In genomic region chr3:23949784-23950183, GRCh38 we compare ENCODE assay signal across 8 cellular contexts. TPM values are rescaled to one million over a fixed set of nuclear protein-coding genes. Genes with fewer than 3 reads are reported as not detected.
DNase-seq lines count a peak whose midpoint lies in the region; ATAC-seq, FAIRE-seq and TF ChIP-seq lines count a peak whose summit lies in the region.

No MANE protein-coding gene starts in this region.

- H4K8ac ChIP-seq in mesendoderm (ENCODE audit: low read depth, low read length), result no peak overlapping the region

- TF ChIP-seq RAD21 in K562 (CRISPR knock-in tag; conservative IDR thresholded peaks at IDR 0.05 in 1 of 2, IDR thresholded peaks at IDR 0.05 in 1 of 2), result no peak

- peak overlapping the region; percentile 16; the same call in 1 of the 3 replicates for H3K27ac ChIP-seq in K562 (ENCODE audit: extremely low read depth, low read depth, low read length)
- H3K27ac ChIP-seq in gastrocnemius medialis, result peak overlapping the region; percentile 90 to 99 (median 95)
- H3K27ac ChIP-seq in mesendoderm (ENCODE audit: low read depth, low read length), result no peak overlapping the region

- peak; percentile 11 for DNase-seq in NCI-H2196 (lab: John Stamatoyannopoulos, UW; ENCODE audit: unreplicated experiment)
- no peak for DNase-seq in NCI-H2196 treated with DMSO at 0.1 percent for 48 hours (lab: John Stamatoyannopoulos, UW; ENCODE audit: unreplicated experiment)
- peak in 2 of 4 experiments; percentile 41 to 61 for DNase-seq in K562 (ENCODE audit: extremely low read depth in 1 of 4, low spot score in 3 of 4)
- peak in 1 of 2 donors; percentile 69 for DNase-seq in gastrocnemius medialis
- no peak for DNase-seq in NCI-H345 (lab: John Stamatoyannopoulos, UW)
- no peak for DNase-seq in islet precursor cell
- DNase-seq in mesendoderm, result no peak

- intact Hi-C loops in K562 (cut with micrococcal nuclease) (loop anchor here (5.0 to 10.0 kb wide), 2 partner anchors 42 to 145 kb away; partner anchors contain the start of gene UBE2E1), gastrocnemius medialis (cut with DNase I; ENCODE audit: low total_unique reads) (loop anchor here (5.0 kb wide), 2 partner anchors 193 to 543 kb away; partner anchors contain the start of gene THRB)

- no peaks in the 10 kb centered on the region for H4K20me1 ChIP-seq in K562 (replicated peaks; ENCODE audit: control insufficient read depth, insufficient read depth, low read length)

- H3K9me3 ChIP-seq in K562 (replicated peaks; ENCODE audit: control insufficient read depth, insufficient read depth, low read depth, low read length), result no peaks in the 10 kb centered on the region
- H3K9me3 ChIP-seq in gastrocnemius medialis, result no peaks in the 10 kb centered on the region

- no peaks in the 10 kb centered on the region for H3K9me1 ChIP-seq in K562 (ENCODE audit: control insufficient read depth, insufficient read depth, low read length)

- H3K4me2 ChIP-seq in K562 (ENCODE audit: insufficient read depth, low read length), result no peak overlapping the region
- H3K4me2 ChIP-seq in mesendoderm (ENCODE audit: low read length), result no peak overlapping the region

- in situ Hi-C loops in K562 (cut with MboI), result no loop called here
- in situ Hi-C loops in gastrocnemius medialis (cut with MboI; ENCODE audit: low sequenced_read_pairs in 4 of 4), result no loop called here

- H3K4me1 ChIP-seq in K562 (replicated peaks in 1 of 2; ENCODE audit: control insufficient read depth in 2 of 2, insufficient read depth in 2 of 2, low read length in 2 of 2), result peaks cover 11 to 33% of the 10 kb centered on the region in 2 experiments
- peaks cover 80 to 83% of the 10 kb centered on the region in 2 donors for H3K4me1 ChIP-seq in gastrocnemius medialis
- H3K4me1 ChIP-seq in mesendoderm (ENCODE audit: control insufficient read depth, low read depth, low read length), result peaks cover 5% of the 10 kb centered on the region

- H2BK120ac ChIP-seq in mesendoderm (ENCODE audit: low read depth, low read length), result no peak overlapping the region

- BruUV-seq in K562 (replicated peaks; lab: Mats Ljungman, UMichigan), result no TSS peak

- TF ChIP-seq POLR2A in K562 (conservative IDR thresholded peaks at IDR 0.05) (no peak), gastrocnemius medialis (IDR thresholded peaks at IDR 0.05) (no peak)

- H3K4ac ChIP-seq in mesendoderm (ENCODE audit: low read depth, low read length), result no peak overlapping the region

- no peak overlapping the region for H3K18ac ChIP-seq in mesendoderm (ENCODE audit: low read length)

- no peak for FAIRE-seq in K562 (lab: Jason Lieb, UNC)

- H3K27me3 ChIP-seq in K562 (ENCODE audit: control insufficient read depth in 2 of 2, insufficient read depth in 2 of 2, low read length in 2 of 2) (no peaks in the 10 kb centered on the region), gastrocnemius medialis (no peaks in the 10 kb centered on the region), mesendoderm (ENCODE audit: insufficient read depth, low read length, poor library complexity) (no peaks in the 10 kb centered on the region)

- CTCF ChIA-PET in K562 (lab: Yijun Ruan, JAX; ENCODE audit: low intra/inter-chr PET ratio), result no interaction called here

- H2AK5ac ChIP-seq in mesendoderm (ENCODE audit: low read length), result no peak overlapping the region

- no peak for TF ChIP-seq EP300 in K562 (IDR thresholded peaks at IDR 0.05; ENCODE audit: low read length)

- H3K4me3 ChIP-seq in K562, result no peak overlapping the region
- peak overlapping the region; percentile 17 to 37 (median 36) for H3K4me3 ChIP-seq in gastrocnemius medialis
- no peak overlapping the region for H3K4me3 ChIP-seq in mesendoderm (ENCODE audit: low read length)

- POLR2A ChIA-PET in K562 (lab: Yijun Ruan, JAX), result interaction anchor here (1.0 to 3.9 kb wide), 2 partner anchors 12 to 33 kb away, joined by 3 to 11 read pairs; partner anchors contain the start of genes NKIRAS1 and RPL15

- H2BK5ac ChIP-seq in mesendoderm (ENCODE audit: low read length), result no peak overlapping the region

- TF ChIP-seq CTCF in K562 (IDR thresholded peaks at IDR 0.05 in 2 of 3, conservative IDR thresholded peaks at IDR 0.05 in 1 of 3; ENCODE audit: insufficient read depth in 2 of 3, low read depth in 1 of 3, low read length in 3 of 3), result no peak
- TF ChIP-seq CTCF in gastrocnemius medialis (IDR thresholded peaks at IDR 0.05 in 4 of 5, conservative IDR thresholded peaks at IDR 0.05 in 1 of 5), result no peak

- H3K56ac ChIP-seq in mesendoderm (ENCODE audit: low read length), result no peak overlapping the region

- peaks cover 7% of the 10 kb centered on the region for H3K79me1 ChIP-seq in mesendoderm (ENCODE audit: low read length)

- H3K23ac ChIP-seq in mesendoderm (ENCODE audit: low read length), result no peak overlapping the region

- no peak overlapping the region for H3K9ac ChIP-seq in K562 (ENCODE audit: insufficient read depth in 1 of 2, low read depth in 2 of 2, low read length in 2 of 2)
- H3K9ac ChIP-seq in mesendoderm (ENCODE audit: low read length), result no peak overlapping the region

- H2AFZ ChIP-seq in K562 (ENCODE audit: low read depth, low read length), result 0 out of 2 replicates have a peak overlapping the region, but pooled peaks have one; percentile 26

- H4K5ac ChIP-seq in mesendoderm (ENCODE audit: low read length), result no peak overlapping the region

- no peak overlapping the region for H2BK15ac ChIP-seq in mesendoderm (replicated peaks; ENCODE audit: low read depth)

- ATAC-seq in HG03139 (IDR thresholded peaks at IDR 0.05; ENCODE audit: unreplicated experiment) (peak; percentile 11), K562 (no peak), gastrocnemius medialis (no peak)

- no peaks in the 10 kb centered on the region for H3K36me3 ChIP-seq in K562 (ENCODE audit: control insufficient read depth, insufficient read depth, low read length)
- no peaks in the 10 kb centered on the region for H3K36me3 ChIP-seq in gastrocnemius medialis
- no peaks in the 10 kb centered on the region for H3K36me3 ChIP-seq in mesendoderm (ENCODE audit: control insufficient read depth, insufficient read depth, low read length)

- H3K79me2 ChIP-seq in K562 (ENCODE audit: control insufficient read depth, insufficient read depth, low read length) (no peaks in the 10 kb centered on the region), mesendoderm (ENCODE audit: control insufficient read depth, insufficient read depth, low read length) (peaks cover 28% of the 10 kb centered on the region)

RNA-seq across cellular contexts. Expression of gene NR1D2, which starts 4.7 kb away (rescaled TPM):
- total RNA-seq in K562 (2011; cell fraction: chromatin; rRNA removed; ENCODE audit: low replicate concordance), result 2.5 and 9.3 TPM in 2 replicates
- total RNA-seq in K562 (2011; cell fraction: nucleolus; rRNA removed), result 1.5 and 1.7 TPM in 2 replicates
- 2.7 and 3.3 TPM in 2 replicates for total RNA-seq in K562 (2011; cell fraction: nucleoplasm; rRNA removed)
- total RNA-seq in K562 (2014; rRNA removed), result 2.6 and 2.9 TPM in 2 replicates
- 4.8 and 5.7 TPM in 2 replicates for total RNA-seq in K562 (2014; rRNA removed; fragmentation: Illumina TruSeq; extraction: Trizol)
- total RNA-seq in K562 (2015; rRNA removed; fragmentation: Illumina TruSeq; extraction: Trizol), result 3.2 and 3.6 TPM in 2 replicates
- 4.2 and 5.5 TPM in 2 replicates for total RNA-seq in K562 (2021)
- 1.6 and 2.5 TPM in 2 replicates for polyA plus RNA-seq in K562 (2011; rRNA removed)
- polyA plus RNA-seq in K562 (2011; cell fraction: cytosol; rRNA removed), result 0.51 and 0.77 TPM in 2 replicates
- polyA plus RNA-seq in K562 (2011; cell fraction: nucleus; rRNA removed), result 0.67 and 1.1 TPM in 2 replicates
- 1.9 and 2.7 TPM in 2 replicates for polyA plus RNA-seq in K562 (2012)
- 3.2 and 3.3 TPM in 2 replicates for polyA plus RNA-seq in K562 (2014; fragmentation: Illumina TruSeq; extraction: Trizol)
- polyA plus RNA-seq in K562 (2014; fragmentation: Nextera tagmentation; extraction: Ambion mirVana), result 1 to 10 TPM; 1.2 TPM
- polyA plus RNA-seq in K562 (2014; rRNA removed), result 1.3 and 2.2 TPM in 2 replicates
- polyA minus RNA-seq in K562 (2011; rRNA and poly(A)+ RNA removed), result 11.3 and 12.5 TPM in 2 replicates
- 3.2 and 3.5 TPM in 2 replicates for polyA minus RNA-seq in K562 (2011; cell fraction: cytosol; rRNA and poly(A)+ RNA removed)
- 1.3 and 2.7 TPM in 2 replicates for polyA minus RNA-seq in K562 (2011; cell fraction: nucleus; rRNA and poly(A)+ RNA removed)
- total RNA-seq in gastrocnemius medialis, result 10 to 100 TPM; 27.1 to 62.7 (median 51.2) TPM
- 6.5 TPM for polyA plus RNA-seq in mesendoderm (2013, experiment 1 of 2)
- 6.5 TPM for polyA plus RNA-seq in mesendoderm (2013, experiment 2 of 2)

RNA-seq across cellular contexts. Expression of gene RPL15, which starts 32.9 kb away (rescaled TPM):
- 238 and 411 TPM in 2 replicates for total RNA-seq in K562 (2011; cell fraction: chromatin; rRNA removed; ENCODE audit: low replicate concordance)
- total RNA-seq in K562 (2011; cell fraction: nucleolus; rRNA removed), result 765 and 867 TPM in 2 replicates
- 735 and 1,463 TPM in 2 replicates for total RNA-seq in K562 (2011; cell fraction: nucleoplasm; rRNA removed)
- total RNA-seq in K562 (2014; rRNA removed) (2,466 and 2,533 TPM in 2 replicates), K562 (2014; rRNA removed; fragmentation: Illumina TruSeq; extraction: Trizol) (1,923 and 2,393 TPM in 2 replicates), K562 (2015; rRNA removed; fragmentation: Illumina TruSeq; extraction: Trizol) (2,774 and 3,068 TPM in 2 replicates), K562 (2021) (2,579 and 2,753 TPM in 2 replicates), gastrocnemius medialis (1,000 to 10,000 TPM; 1,370 to 1,628 (median 1,557) TPM)
- polyA plus RNA-seq in K562 (2011; rRNA removed) (4,017 and 4,081 TPM in 2 replicates), K562 (2014; fragmentation: Illumina TruSeq; extraction: Trizol) (3,791 and 3,928 TPM in 2 replicates), K562 (2014; fragmentation: Nextera tagmentation; extraction: Ambion mirVana) (1,000 to 10,000 TPM; 7,800 to 8,850 TPM), K562 (2014; rRNA removed) (5,148 and 5,287 TPM in 2 replicates)
- polyA plus RNA-seq in K562 (2011; cell fraction: cytosol; rRNA removed), result 6,575 and 7,027 TPM in 2 replicates
- polyA plus RNA-seq in K562 (2011; cell fraction: nucleus; rRNA removed), result 1,268 and 2,124 TPM in 2 replicates
- 3,041 and 6,015 TPM in 2 replicates for polyA plus RNA-seq in K562 (2012)
- 1,404 and 1,476 TPM in 2 replicates for polyA minus RNA-seq in K562 (2011; rRNA and poly(A)+ RNA removed)
- polyA minus RNA-seq in K562 (2011; cell fraction: cytosol; rRNA and poly(A)+ RNA removed), result 1,271 and 1,367 TPM in 2 replicates
- polyA minus RNA-seq in K562 (2011; cell fraction: nucleus; rRNA and poly(A)+ RNA removed), result 253 and 438 TPM in 2 replicates
- 3,038 TPM for polyA plus RNA-seq in mesendoderm (2013, experiment 1 of 2)
- 2,986 TPM for polyA plus RNA-seq in mesendoderm (2013, experiment 2 of 2)

RNA-seq across cellular contexts. Expression of gene NKIRAS1, which starts 33.0 kb away (rescaled TPM):
- total RNA-seq in K562 (2011; cell fraction: chromatin; rRNA removed; ENCODE audit: low replicate concordance), result 6.4 and 13.1 TPM in 2 replicates
- 4.0 and 4.3 TPM in 2 replicates for total RNA-seq in K562 (2011; cell fraction: nucleolus; rRNA removed)
- total RNA-seq in K562 (2011; cell fraction: nucleoplasm; rRNA removed), result 11.9 and 17.8 TPM in 2 replicates
- total RNA-seq in K562 (2014; rRNA removed), result 5.5 and 6.1 TPM in 2 replicates
- 8.4 TPM in 2 replicates for total RNA-seq in K562 (2014; rRNA removed; fragmentation: Illumina TruSeq; extraction: Trizol)
- total RNA-seq in K562 (2015; rRNA removed; fragmentation: Illumina TruSeq; extraction: Trizol), result 10.3 and 10.8 TPM in 2 replicates
- 4.3 and 5.1 TPM in 2 replicates for total RNA-seq in K562 (2021)
- 5.3 and 7.1 TPM in 2 replicates for polyA plus RNA-seq in K562 (2011; rRNA removed)
- polyA plus RNA-seq in K562 (2011; cell fraction: cytosol; rRNA removed), result 1.6 and 3.9 TPM in 2 replicates
- 3.1 and 3.7 TPM in 2 replicates for polyA plus RNA-seq in K562 (2011; cell fraction: nucleus; rRNA removed)
- 3.6 and 4.8 TPM in 2 replicates for polyA plus RNA-seq in K562 (2012)
- polyA plus RNA-seq in K562 (2014; fragmentation: Illumina TruSeq; extraction: Trizol), result 5.9 and 6.9 TPM in 2 replicates
- 1 to 10 TPM; 5.5 to 5.6 TPM for polyA plus RNA-seq in K562 (2014; fragmentation: Nextera tagmentation; extraction: Ambion mirVana)
- polyA plus RNA-seq in K562 (2014; rRNA removed), result 6.3 and 6.4 TPM in 2 replicates
- polyA minus RNA-seq in K562 (2011; rRNA and poly(A)+ RNA removed), result 6.5 and 8.6 TPM in 2 replicates
- polyA minus RNA-seq in K562 (2011; cell fraction: cytosol; rRNA and poly(A)+ RNA removed), result 2.4 and 2.7 TPM in 2 replicates
- polyA minus RNA-seq in K562 (2011; cell fraction: nucleus; rRNA and poly(A)+ RNA removed), result 6.5 and 9.6 TPM in 2 replicates
- 10 to 100 TPM; 25.1 to 42.1 (median 34.7) TPM for total RNA-seq in gastrocnemius medialis
- polyA plus RNA-seq in mesendoderm (2013, experiment 1 of 2), result 3.7 TPM
- polyA plus RNA-seq in mesendoderm (2013, experiment 2 of 2), result 3.5 TPM

Comparison
In these comparisons a context has a peak if more than half of its experiments do, and no peak if none do; other contexts are left out.
1. H3K4me3 ChIP-seq: peak in gastrocnemius medialis (4 of 4); none in K562 (single experiment) and mesendoderm (single experiment).